Comparison of ENCODE assay signal across 18 cellular contexts in the genomic region with DNA sequence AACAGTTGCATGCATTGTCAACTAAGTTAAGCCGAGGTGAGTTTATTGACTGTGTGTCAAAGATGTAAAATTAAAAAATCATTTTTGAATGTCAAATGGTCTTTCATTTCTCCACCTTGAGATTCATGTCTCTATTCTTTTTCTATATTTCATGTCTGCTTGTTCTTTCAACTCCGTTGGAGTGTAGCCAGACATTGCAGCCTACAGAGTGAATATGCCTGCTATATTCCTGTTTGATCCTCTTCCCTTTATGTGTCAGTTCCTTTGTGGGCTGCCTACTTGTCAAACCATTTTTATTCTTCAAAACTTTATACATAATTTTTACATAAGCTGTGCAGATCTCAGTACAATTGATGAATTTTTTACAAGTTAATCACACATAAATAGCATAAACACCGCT.
"Had no signal": no experiment of that assay in that cellular context is flagged by ENCODE, and none has a peak within 500 bp of the region (broad histone marks: within the 10 kb centered on the region; RNA-seq: fewer than 3 reads in every experiment).

No MANE protein-coding gene starts in this region.

- H3K4me1 Mint-ChIP-seq: activated naive CD8-positive, alpha-beta T cell treated with anti-CD3 and anti-CD28 coated beads, Interleukin-2, amount 10 ng/mL, durations not matched to agents 7 days and 5 days had no signal

- H3K27me3 Mint-ChIP-seq: activated CD8-positive, alpha-beta T cell treated with anti-CD3 and anti-CD28 coated beads for 36 hours; activated naive CD8-positive, alpha-beta T cell treated with anti-CD3 and anti-CD28 coated beads, Interleukin-2, amount 10 ng/mL, durations not matched to agents 7 days and 5 days had no signal

- H3K9me3 ChIP-seq: adrenal gland, breast epithelium, colonic mucosa, MG63, SJCRH30 had no signal

- H3K4me1 ChIP-seq: adrenal gland, breast epithelium, colonic mucosa, SJCRH30 had no signal

- H3K27ac ChIP-seq: adrenal gland, breast epithelium, colonic mucosa, SJCRH30 had no signal

- H3K27ac Mint-ChIP-seq: activated CD8-positive, alpha-beta T cell treated with anti-CD3 and anti-CD28 coated beads for 36 hours; activated naive CD8-positive, alpha-beta T cell treated with anti-CD3 and anti-CD28 coated beads, Interleukin-2, amount 10 ng/mL, durations not matched to agents 7 days and 5 days; activated T-cell treated with anti-CD3 and anti-CD28 coated beads, Interleukin-2, amount 50 U/mL, for 72 hours; activated T-helper 2 cell treated with anti-CD3 and anti-CD28 coated beads, Interferon-gamma antibody, Interleukin-2, Interleukin-4, amounts not matched to agents 10 μg/mL and 5 μg/mL and 100 μg/mL, durations not matched to agents 14 hours and 24 hours and 36 hours; T-helper 1 cell treated with Interleukin-12 subunit alpha and Interleukin-12 subunit beta and Interleukin-4 antibody, amounts not matched to agents 30 μg/mL and 1 μg/mL, for 36 hours had no signal

- H3K27me3 ChIP-seq: adrenal gland, breast epithelium, colonic mucosa, MG63, SJCRH30 had no signal

- H3K4me3 ChIP-seq: adrenal gland, breast epithelium, colonic mucosa, MG63, SJCRH30 had no signal

- H3K36me3 Mint-ChIP-seq: activated naive CD8-positive, alpha-beta T cell treated with anti-CD3 and anti-CD28 coated beads, Interleukin-2, amount 10 ng/mL, durations not matched to agents 7 days and 5 days had no signal

- DNase-seq: activated CD4-positive, alpha-beta T cell treated with anti-CD3 and anti-CD28 coated beads for 4 hours; activated CD8-positive, alpha-beta memory T cell treated with anti-CD3 and anti-CD28 coated beads, Interleukin-2, amount 50 U/mL, for 4 hours; activated CD8-positive, alpha-beta T cell treated with anti-CD3 and anti-CD28 coated beads for 36 hours; activated naive CD4-positive, alpha-beta T cell treated with anti-CD3 and anti-CD28 coated beads, Interleukin-2, amount 50 U/mL, for 16 hours; activated naive CD8-positive, alpha-beta T cell treated with anti-CD3 and anti-CD28 coated beads, Interleukin-2, amount 10 ng/mL, durations not matched to agents 7 days and 5 days; activated T-cell treated with anti-CD3 and anti-CD28 coated beads, Interleukin-2, amount 50 U/mL, for 72 hours; adrenal gland; aorta; colonic mucosa; MG63; MV-4-11; NCI-H2107; NCI-H446 treated with DMSO at 0.1 percent for 48 hours; NCI-H526 treated with DMSO at 0.1 percent for 48 hours; SJCRH30 had no signal

- H3K36me3 ChIP-seq: adrenal gland, breast epithelium, colonic mucosa, MG63, SJCRH30 had no signal

- H3K9me3 Mint-ChIP-seq: activated naive CD8-positive, alpha-beta T cell treated with anti-CD3 and anti-CD28 coated beads, Interleukin-2, amount 10 ng/mL, durations not matched to agents 7 days and 5 days had no signal

- H3K4me3 Mint-ChIP-seq: activated CD8-positive, alpha-beta T cell treated with anti-CD3 and anti-CD28 coated beads for 36 hours; activated naive CD8-positive, alpha-beta T cell treated with anti-CD3 and anti-CD28 coated beads, Interleukin-2, amount 10 ng/mL, durations not matched to agents 7 days and 5 days; activated T-cell treated with anti-CD3 and anti-CD28 coated beads, Interleukin-2, amount 50 U/mL, for 72 hours; T-helper 1 cell treated with Interleukin-12 subunit alpha and Interleukin-12 subunit beta and Interleukin-4 antibody, amounts not matched to agents 30 μg/mL and 1 μg/mL, for 36 hours had no signal
